1 cellular context compared by ENCODE assay signal in the genomic region with DNA sequence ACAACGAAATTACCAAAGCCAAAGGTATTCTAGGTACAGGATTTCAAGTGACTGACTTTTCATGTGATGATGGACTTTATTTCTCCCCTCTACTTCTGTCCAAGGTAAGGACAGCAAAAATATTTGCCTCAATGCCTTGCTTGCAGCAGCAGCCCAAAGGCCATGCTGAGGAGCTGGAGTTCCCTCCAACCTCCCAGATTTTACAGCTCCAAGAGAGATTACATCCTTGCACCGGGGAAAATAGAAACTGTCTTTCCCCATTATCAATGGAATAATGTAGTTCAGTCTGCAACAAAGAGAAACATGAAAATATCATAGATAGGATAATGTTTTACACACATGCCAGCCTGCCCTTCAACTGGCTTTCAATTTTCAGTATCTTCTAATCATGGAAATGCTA.
A peak's percentile ranks its signal among the peaks of the same experiment; 100 is the strongest.
TF ChIP-seq lines count a peak whose summit lies in the region.

No MANE protein-coding gene starts in this region.

TF ChIP-seq in HepG2, 621 proteins besides CTCF, POLR2A, EP300 and RAD21:
- TF ChIP-seq, protein P1, sequence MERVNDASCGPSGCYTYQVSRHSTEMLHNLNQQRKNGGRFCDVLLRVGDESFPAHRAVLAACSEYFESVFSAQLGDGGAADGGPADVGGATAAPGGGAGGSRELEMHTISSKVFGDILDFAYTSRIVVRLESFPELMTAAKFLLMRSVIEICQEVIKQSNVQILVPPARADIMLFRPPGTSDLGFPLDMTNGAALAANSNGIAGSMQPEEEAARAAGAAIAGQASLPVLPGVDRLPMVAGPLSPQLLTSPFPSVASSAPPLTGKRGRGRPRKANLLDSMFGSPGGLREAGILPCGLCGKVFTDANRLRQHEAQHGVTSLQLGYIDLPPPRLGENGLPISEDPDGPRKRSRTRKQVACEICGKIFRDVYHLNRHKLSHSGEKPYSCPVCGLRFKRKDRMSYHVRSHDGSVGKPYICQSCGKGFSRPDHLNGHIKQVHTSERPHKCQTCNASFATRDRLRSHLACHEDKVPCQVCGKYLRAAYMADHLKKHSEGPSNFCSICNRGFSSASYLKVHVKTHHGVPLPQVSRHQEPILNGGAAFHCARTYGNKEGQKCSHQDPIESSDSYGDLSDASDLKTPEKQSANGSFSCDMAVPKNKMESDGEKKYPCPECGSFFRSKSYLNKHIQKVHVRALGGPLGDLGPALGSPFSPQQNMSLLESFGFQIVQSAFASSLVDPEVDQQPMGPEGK (CRISPR knock-in tag; IDR thresholded peaks at IDR 0.05): no peak
- TF ChIP-seq, protein P2, sequence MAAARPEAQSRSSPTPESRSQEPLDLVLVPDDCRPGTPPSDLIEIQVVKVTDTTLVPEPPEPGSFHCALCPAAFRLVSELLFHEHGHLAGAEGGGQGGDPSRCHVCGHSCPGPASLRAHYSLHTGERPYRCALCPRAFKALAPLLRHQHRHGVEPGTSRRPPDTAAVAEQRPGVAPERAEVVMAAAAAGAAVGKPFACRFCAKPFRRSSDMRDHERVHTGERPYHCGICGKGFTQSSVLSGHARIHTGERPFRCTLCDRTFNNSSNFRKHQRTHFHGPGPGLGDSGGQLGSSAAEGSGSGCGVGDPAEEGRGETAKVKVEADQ (CRISPR knock-in tag; IDR thresholded peaks at IDR 0.05; ENCODE audit: borderline replicate concordance): no peak
- TF ChIP-seq ZFP36L2 (CRISPR knock-in tag; IDR thresholded peaks at IDR 0.05) (no peak), ZNF775 (CRISPR knock-in tag; IDR thresholded peaks at IDR 0.05; ENCODE audit: borderline replicate concordance) (no peak), KLF16 (CRISPR knock-in tag; IDR thresholded peaks at IDR 0.05) (no peak), RBM22 (optimal IDR thresholded peaks at IDR 0.05; ENCODE audit: low read length) (peak; percentile 93), BHLHE40 (IDR thresholded peaks at IDR 0.05; ENCODE audit: low read length) (no peak), ZNF136 (CRISPR knock-in tag; IDR thresholded peaks at IDR 0.05; ENCODE audit: low read depth) (no peak), XBP1 (CRISPR knock-in tag; IDR thresholded peaks at IDR 0.05) (no peak), ZFP62 (CRISPR knock-in tag; IDR thresholded peaks at IDR 0.05) (no peak), SMC3 (IDR thresholded peaks at IDR 0.05; ENCODE audit: low read length) (no peak), FOXJ3 (CRISPR knock-in tag; IDR thresholded peaks at IDR 0.05; ENCODE audit: borderline replicate concordance) (0 out of 2 replicates have a peak, but pooled peaks have one; percentile 15), SMAD1 (CRISPR knock-in tag; IDR thresholded peaks at IDR 0.05; ENCODE audit: borderline replicate concordance, low read depth) (no peak), MAF1 (CRISPR knock-in tag; IDR thresholded peaks at IDR 0.05; ENCODE audit: borderline replicate concordance) (no peak), DPF2 (CRISPR knock-in tag; IDR thresholded peaks at IDR 0.05; ENCODE audit: borderline replicate concordance, low read depth) (no peak), NFE2 (CRISPR knock-in tag; IDR thresholded peaks at IDR 0.05) (no peak), DNMT1 (CRISPR knock-in tag; IDR thresholded peaks at IDR 0.05) (no peak), TBL1XR1 (IDR thresholded peaks at IDR 0.05; ENCODE audit: borderline replicate concordance, low read length, partially characterized antibody) (no peak), ZNF570 (CRISPR knock-in tag; IDR thresholded peaks at IDR 0.05; ENCODE audit: borderline replicate concordance) (no peak), SNAI1 (CRISPR knock-in tag; IDR thresholded peaks at IDR 0.05; ENCODE audit: borderline replicate concordance) (no peak), ZNF441 (CRISPR knock-in tag; IDR thresholded peaks at IDR 0.05; ENCODE audit: borderline replicate concordance) (0 out of 2 replicates have a peak, but pooled peaks have one; percentile 28), HNF4G (IDR thresholded peaks at IDR 0.05; ENCODE audit: borderline replicate concordance, low read depth, low read length) (no peak), HNF4G (CRISPR knock-in tag; IDR thresholded peaks at IDR 0.05; ENCODE audit: borderline replicate concordance, low read depth) (no peak), ZNF737 (CRISPR knock-in tag; IDR thresholded peaks at IDR 0.05; ENCODE audit: borderline replicate concordance) (no peak), ZNF569 (CRISPR knock-in tag; IDR thresholded peaks at IDR 0.05; ENCODE audit: borderline replicate concordance) (no peak), POGZ (CRISPR knock-in tag; IDR thresholded peaks at IDR 0.05) (no peak), MXD4 (CRISPR knock-in tag; IDR thresholded peaks at IDR 0.05) (no peak), FOXP1 (IDR thresholded peaks at IDR 0.05) (no peak), FOXP1 (CRISPR knock-in tag; IDR thresholded peaks at IDR 0.05) (no peak)
- TF ChIP-seq, protein P3, sequence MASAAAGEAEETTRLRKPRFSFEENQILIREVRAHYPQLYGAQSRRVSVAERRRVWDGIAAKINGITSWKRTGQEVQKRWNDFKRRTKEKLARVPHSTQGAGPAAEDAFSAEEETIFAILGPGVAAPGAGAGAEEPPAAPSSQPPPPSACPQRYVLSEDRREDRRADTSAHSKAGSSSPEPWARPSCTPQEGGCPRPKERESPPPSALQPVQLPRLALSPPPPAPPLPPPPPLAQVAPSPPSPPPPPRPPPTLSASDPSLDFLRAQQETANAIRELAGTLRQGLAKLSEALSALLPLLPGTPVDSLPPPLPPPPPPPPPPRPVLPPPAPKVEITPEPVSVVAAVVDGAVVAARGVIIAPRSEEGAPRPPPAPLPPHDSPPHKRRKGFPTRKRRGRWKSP (CRISPR knock-in tag; IDR thresholded peaks at IDR 0.05): no peak
- TF ChIP-seq, protein P4, sequence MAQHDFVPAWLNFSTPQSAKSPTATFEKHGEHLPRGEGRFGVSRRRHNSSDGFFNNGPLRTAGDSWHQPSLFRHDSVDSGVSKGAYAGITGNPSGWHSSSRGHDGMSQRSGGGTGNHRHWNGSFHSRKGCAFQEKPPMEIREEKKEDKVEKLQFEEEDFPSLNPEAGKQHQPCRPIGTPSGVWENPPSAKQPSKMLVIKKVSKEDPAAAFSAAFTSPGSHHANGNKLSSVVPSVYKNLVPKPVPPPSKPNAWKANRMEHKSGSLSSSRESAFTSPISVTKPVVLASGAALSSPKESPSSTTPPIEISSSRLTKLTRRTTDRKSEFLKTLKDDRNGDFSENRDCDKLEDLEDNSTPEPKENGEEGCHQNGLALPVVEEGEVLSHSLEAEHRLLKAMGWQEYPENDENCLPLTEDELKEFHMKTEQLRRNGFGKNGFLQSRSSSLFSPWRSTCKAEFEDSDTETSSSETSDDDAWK (CRISPR knock-in tag; IDR thresholded peaks at IDR 0.05): no peak
- TF ChIP-seq, protein P5, sequence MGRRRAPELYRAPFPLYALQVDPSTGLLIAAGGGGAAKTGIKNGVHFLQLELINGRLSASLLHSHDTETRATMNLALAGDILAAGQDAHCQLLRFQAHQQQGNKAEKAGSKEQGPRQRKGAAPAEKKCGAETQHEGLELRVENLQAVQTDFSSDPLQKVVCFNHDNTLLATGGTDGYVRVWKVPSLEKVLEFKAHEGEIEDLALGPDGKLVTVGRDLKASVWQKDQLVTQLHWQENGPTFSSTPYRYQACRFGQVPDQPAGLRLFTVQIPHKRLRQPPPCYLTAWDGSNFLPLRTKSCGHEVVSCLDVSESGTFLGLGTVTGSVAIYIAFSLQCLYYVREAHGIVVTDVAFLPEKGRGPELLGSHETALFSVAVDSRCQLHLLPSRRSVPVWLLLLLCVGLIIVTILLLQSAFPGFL (CRISPR knock-in tag; IDR thresholded peaks at IDR 0.05): no peak
- TF ChIP-seq, protein P6, sequence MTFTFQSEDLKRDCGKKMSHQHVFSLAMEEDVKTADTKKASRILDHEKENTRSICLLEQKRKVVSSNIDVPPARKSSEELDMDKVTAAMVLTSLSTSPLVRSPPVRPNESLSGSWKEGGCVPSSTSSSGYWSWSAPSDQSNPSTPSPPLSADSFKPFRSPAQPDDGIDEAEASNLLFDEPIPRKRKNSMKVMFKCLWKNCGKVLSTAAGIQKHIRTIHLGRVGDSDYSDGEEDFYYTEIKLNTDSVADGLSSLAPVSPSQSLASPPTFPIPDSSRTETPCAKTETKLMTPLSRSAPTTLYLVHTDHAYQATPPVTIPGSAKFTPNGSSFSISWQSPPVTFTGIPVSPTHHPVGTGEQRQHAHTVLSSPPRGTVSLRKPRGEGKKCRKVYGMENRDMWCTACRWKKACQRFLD (CRISPR knock-in tag; IDR thresholded peaks at IDR 0.05; ENCODE audit: borderline replicate concordance): no peak
- TF ChIP-seq, protein P7, sequence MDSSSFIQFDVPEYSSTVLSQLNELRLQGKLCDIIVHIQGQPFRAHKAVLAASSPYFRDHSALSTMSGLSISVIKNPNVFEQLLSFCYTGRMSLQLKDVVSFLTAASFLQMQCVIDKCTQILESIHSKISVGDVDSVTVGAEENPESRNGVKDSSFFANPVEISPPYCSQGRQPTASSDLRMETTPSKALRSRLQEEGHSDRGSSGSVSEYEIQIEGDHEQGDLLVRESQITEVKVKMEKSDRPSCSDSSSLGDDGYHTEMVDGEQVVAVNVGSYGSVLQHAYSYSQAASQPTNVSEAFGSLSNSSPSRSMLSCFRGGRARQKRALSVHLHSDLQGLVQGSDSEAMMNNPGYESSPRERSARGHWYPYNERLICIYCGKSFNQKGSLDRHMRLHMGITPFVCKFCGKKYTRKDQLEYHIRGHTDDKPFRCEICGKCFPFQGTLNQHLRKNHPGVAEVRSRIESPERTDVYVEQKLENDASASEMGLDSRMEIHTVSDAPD (CRISPR knock-in tag; IDR thresholded peaks at IDR 0.05): no peak
- TF ChIP-seq, protein P8, sequence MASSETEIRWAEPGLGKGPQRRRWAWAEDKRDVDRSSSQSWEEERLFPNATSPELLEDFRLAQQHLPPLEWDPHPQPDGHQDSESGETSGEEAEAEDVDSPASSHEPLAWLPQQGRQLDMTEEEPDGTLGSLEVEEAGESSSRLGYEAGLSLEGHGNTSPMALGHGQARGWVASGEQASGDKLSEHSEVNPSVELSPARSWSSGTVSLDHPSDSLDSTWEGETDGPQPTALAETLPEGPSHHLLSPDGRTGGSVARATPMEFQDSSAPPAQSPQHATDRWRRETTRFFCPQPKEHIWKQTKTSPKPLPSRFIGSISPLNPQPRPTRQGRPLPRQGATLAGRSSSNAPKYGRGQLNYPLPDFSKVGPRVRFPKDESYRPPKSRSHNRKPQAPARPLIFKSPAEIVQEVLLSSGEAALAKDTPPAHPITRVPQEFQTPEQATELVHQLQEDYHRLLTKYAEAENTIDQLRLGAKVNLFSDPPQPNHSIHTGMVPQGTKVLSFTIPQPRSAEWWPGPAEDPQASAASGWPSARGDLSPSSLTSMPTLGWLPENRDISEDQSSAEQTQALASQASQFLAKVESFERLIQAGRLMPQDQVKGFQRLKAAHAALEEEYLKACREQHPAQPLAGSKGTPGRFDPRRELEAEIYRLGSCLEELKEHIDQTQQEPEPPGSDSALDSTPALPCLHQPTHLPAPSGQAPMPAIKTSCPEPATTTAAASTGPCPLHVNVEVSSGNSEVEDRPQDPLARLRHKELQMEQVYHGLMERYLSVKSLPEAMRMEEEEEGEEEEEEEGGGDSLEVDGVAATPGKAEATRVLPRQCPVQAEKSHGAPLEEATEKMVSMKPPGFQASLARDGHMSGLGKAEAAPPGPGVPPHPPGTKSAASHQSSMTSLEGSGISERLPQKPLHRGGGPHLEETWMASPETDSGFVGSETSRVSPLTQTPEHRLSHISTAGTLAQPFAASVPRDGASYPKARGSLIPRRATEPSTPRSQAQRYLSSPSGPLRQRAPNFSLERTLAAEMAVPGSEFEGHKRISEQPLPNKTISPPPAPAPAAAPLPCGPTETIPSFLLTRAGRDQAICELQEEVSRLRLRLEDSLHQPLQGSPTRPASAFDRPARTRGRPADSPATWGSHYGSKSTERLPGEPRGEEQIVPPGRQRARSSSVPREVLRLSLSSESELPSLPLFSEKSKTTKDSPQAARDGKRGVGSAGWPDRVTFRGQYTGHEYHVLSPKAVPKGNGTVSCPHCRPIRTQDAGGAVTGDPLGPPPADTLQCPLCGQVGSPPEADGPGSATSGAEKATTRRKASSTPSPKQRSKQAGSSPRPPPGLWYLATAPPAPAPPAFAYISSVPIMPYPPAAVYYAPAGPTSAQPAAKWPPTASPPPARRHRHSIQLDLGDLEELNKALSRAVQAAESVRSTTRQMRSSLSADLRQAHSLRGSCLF (CRISPR knock-in tag; IDR thresholded peaks at IDR 0.05; ENCODE audit: borderline replicate concordance): 0 out of 2 replicates have a peak, but pooled peaks have one; percentile 40
- TF ChIP-seq, protein P9, sequence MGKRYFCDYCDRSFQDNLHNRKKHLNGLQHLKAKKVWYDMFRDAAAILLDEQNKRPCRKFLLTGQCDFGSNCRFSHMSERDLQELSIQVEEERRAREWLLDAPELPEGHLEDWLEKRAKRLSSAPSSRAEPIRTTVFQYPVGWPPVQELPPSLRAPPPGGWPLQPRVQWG (CRISPR knock-in tag; IDR thresholded peaks at IDR 0.05; ENCODE audit: borderline replicate concordance, low read depth): no peak
- TF ChIP-seq, protein P10, sequence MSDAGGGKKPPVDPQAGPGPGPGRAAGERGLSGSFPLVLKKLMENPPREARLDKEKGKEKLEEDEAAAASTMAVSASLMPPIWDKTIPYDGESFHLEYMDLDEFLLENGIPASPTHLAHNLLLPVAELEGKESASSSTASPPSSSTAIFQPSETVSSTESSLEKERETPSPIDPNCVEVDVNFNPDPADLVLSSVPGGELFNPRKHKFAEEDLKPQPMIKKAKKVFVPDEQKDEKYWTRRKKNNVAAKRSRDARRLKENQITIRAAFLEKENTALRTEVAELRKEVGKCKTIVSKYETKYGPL (CRISPR knock-in tag; IDR thresholded peaks at IDR 0.05): peak; percentile 29; the same call in 1 of the 2 replicates
